ENCODE assay signal across 17 cellular contexts in the genomic region with DNA sequence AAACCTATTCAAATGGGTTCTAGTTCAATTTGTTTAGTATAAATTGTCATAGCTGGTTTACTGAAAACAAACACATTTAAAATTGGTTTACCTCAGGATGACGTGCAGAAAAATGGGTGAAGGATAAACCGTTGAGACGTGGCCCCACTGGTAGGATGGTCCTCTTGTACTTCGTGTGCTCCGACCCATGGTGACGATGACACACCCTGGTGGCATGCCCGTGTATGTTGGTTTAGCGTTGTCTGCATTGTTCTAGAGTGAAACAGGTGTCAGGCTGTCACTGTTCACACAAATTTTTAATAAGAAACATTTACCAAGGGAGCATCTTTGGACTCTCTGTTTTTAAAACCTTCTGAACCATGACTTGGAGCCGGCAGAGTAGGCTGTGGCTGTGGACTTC. TPM values are rescaled to one million over a fixed set of nuclear protein-coding genes. Genes with fewer than 3 reads are reported as not detected.
DNase-seq lines count a peak whose midpoint lies in the region; ATAC-seq, FAIRE-seq and TF ChIP-seq lines count a peak whose summit lies in the region.
"Had no signal": no experiment of that assay in that cellular context is flagged by ENCODE, and none has a peak within 500 bp of the region (broad histone marks: within the 10 kb centered on the region; RNA-seq: fewer than 3 reads in every experiment).

No MANE protein-coding gene starts in this region.

- peaks cover 88% of the 10 kb centered on the region for H3K36me3 Mint-ChIP-seq in central memory CD8-positive, alpha-beta T cell (ENCODE audit: insufficient read depth)

- ATAC-seq in central memory CD8-positive, alpha-beta T cell (replicated peaks; ENCODE audit: extremely low read depth, poor library complexity, severe bottlenecking): no peak
- ATAC-seq: foreskin keratinocyte had no signal

- peak overlapping the region; percentile 67 for H3K27ac Mint-ChIP-seq in central memory CD8-positive, alpha-beta T cell (ENCODE audit: low read depth)
- H3K27ac Mint-ChIP-seq: type B pancreatic cell had no signal

- H3K4me1 ChIP-seq in skeletal muscle tissue (ENCODE audit: control insufficient read depth in 3 of 3, insufficient read depth in 3 of 3, low read length in 3 of 3): peaks cover 39 to 79% (median 54%) of the 10 kb centered on the region in 3 donors

- H3K9ac ChIP-seq in skeletal muscle tissue (ENCODE audit: low read depth in 1 of 3, low read length in 3 of 3): peak overlapping the region in 1 of 3 donors; percentile 34

- H3K9me3 Mint-ChIP-seq in central memory CD8-positive, alpha-beta T cell: no peaks in the 10 kb centered on the region
- H3K9me3 Mint-ChIP-seq: type B pancreatic cell had no signal

- no peak for FAIRE-seq in D721Med (lab: Jason Lieb, UNC)
- FAIRE-seq: A204.1 had no signal

- H3K4me1 Mint-ChIP-seq in central memory CD8-positive, alpha-beta T cell: peaks cover 69% of the 10 kb centered on the region

- H3K27ac ChIP-seq in skeletal muscle tissue (ENCODE audit: low read depth, low read length): peak overlapping the region; percentile 51
- no peak overlapping the region for H3K27ac ChIP-seq in caudate nucleus (ENCODE audit: low read depth, low read length)
- H3K27ac ChIP-seq: adrenal gland, foreskin keratinocyte, left ventricle myocardium inferior had no signal

- H3K27me3 Mint-ChIP-seq in central memory CD8-positive, alpha-beta T cell: no peaks in the 10 kb centered on the region
- H3K27me3 Mint-ChIP-seq: type B pancreatic cell had no signal

- H3K36me3 ChIP-seq in skeletal muscle tissue (ENCODE audit: control insufficient read depth in 3 of 3, insufficient read depth in 3 of 3, low read length in 3 of 3): peaks cover 28 to 60% (median 59%) of the 10 kb centered on the region in 3 donors

- TF ChIP-seq CTCF in D721Med (IDR thresholded peaks at IDR 0.05; ENCODE audit: insufficient read depth, missing control alignments): no peak

- H3K27me3 ChIP-seq in skeletal muscle tissue (ENCODE audit: control insufficient read depth in 3 of 3, insufficient read depth in 3 of 3, low read length in 3 of 3): no peaks in the 10 kb centered on the region
- H3K27me3 ChIP-seq: adrenal gland, foreskin keratinocyte, spleen had no signal

- H3K9me3 ChIP-seq in skeletal muscle tissue (ENCODE audit: control insufficient read depth in 3 of 3, low read length in 3 of 3): no peaks in the 10 kb centered on the region
- H3K9me3 ChIP-seq: adrenal gland, left ventricle myocardium inferior, spleen had no signal

- DNase-seq in NCI-H2171 treated with DMSO at 0.1 percent for 48 hours (lab: John Stamatoyannopoulos, UW): peak; percentile 48
- DNase-seq in NCI-H2171 (lab: John Stamatoyannopoulos, UW): no peak
- peak; percentile 80 to 81 for DNase-seq in NCI-H526 (lab: John Stamatoyannopoulos, UW)
- DNase-seq in central memory CD8-positive, alpha-beta T cell (ENCODE audit: low spot score in 2 of 2): no peak
- no peak for DNase-seq in D721Med (ENCODE audit: insufficient read length, low spot score)
- no peak for DNase-seq in Kasumi-1 (lab: John Stamatoyannopoulos, UW)
- no peak for DNase-seq in caudate nucleus (lab: John Stamatoyannopoulos, UW)
- DNase-seq: adrenal gland, foreskin keratinocyte, H7, Karpas-422, left ventricle myocardium inferior, SIG-M5, spleen had no signal

- H3K4me3 Mint-ChIP-seq in central memory CD8-positive, alpha-beta T cell: no peak overlapping the region
- H3K4me3 Mint-ChIP-seq: type B pancreatic cell had no signal

- no peak overlapping the region for H3K4me3 ChIP-seq in skeletal muscle tissue (ENCODE audit: low read length in 3 of 3)
- H3K4me3 ChIP-seq: adrenal gland, left ventricle myocardium inferior, spleen had no signal

RNA-seq across cellular contexts. Expression of a gene that starts 8.3 kb away (rescaled TPM):
- 99.7 TPM for total RNA-seq in skeletal muscle tissue

Comparison
In these comparisons a context has a peak if more than half of its experiments do, and no peak if none do; other contexts are left out.
1. DNase-seq: peak in NCI-H2171 treated with DMSO at 0.1 percent for 48 hours (single experiment) and NCI-H526 (2 of 2); none in NCI-H2171 (single experiment), central memory CD8-positive, alpha-beta T cell (0 of 2), D721Med (single experiment), Kasumi-1 (0 of 2) and caudate nucleus (0 of 61).